Comparison of ENCODE assay signal across 29 cellular contexts in genomic region chrY:16136576-16137298, GRCh38.
"Had no signal": no experiment of that assay in that cellular context is flagged by ENCODE, and none has a peak within 500 bp of the region (broad histone marks: within the 10 kb centered on the region; RNA-seq: fewer than 3 reads in every experiment).

No MANE protein-coding gene starts in this region.

- H3K27me3 ChIP-seq: colonic mucosa, dorsolateral prefrontal cortex had no signal

- ATAC-seq: activated T-helper 17 cell treated with anti-CD3 and anti-CD28 coated beads, Interleukin-2, amount 50 U/mL, for 72 hours; esophagus mucosa; T-helper 17 cell had no signal

- H3K4me1 Mint-ChIP-seq: activated CD4-positive, alpha-beta memory T cell treated with anti-CD3 and anti-CD28 coated beads, Interleukin-2, amount 10 ng/mL, durations not matched to agents 7 days and 5 days; activated CD4-positive, alpha-beta T cell treated with anti-CD3 and anti-CD28 coated beads, Interleukin-2, amount 10 ng/mL, durations not matched to agents 7 days and 5 days; activated T-helper 17 cell treated with anti-CD3 and anti-CD28 coated beads, Interleukin-2, amount 50 U/mL, for 72 hours; endodermal cell; T-helper 17 cell had no signal

- H3K4me3 Mint-ChIP-seq: activated CD4-positive, alpha-beta memory T cell treated with anti-CD3 and anti-CD28 coated beads, Interleukin-2, amount 10 ng/mL, durations not matched to agents 7 days and 5 days; activated CD4-positive, alpha-beta T cell treated with anti-CD3 and anti-CD28 coated beads, Interleukin-2, amount 10 ng/mL, durations not matched to agents 7 days and 5 days; activated naive CD8-positive, alpha-beta T cell; activated T-cell treated with anti-CD3 and anti-CD28 coated beads, Interleukin-2, amount 50 U/mL, for 24 hours; activated T-helper 17 cell treated with anti-CD3 and anti-CD28 coated beads, Interleukin-2, amount 50 U/mL, for 72 hours; dendritic cell treated with granulocyte-macrophage colony-stimulating factor and Interleukin-4, amounts not matched to agents 40 ng/mL and 50 ng/mL, for 4 days; endodermal cell; T-helper 17 cell; T-helper 2 cell treated with Interferon-gamma antibody and Interleukin-4, amounts not matched to agents 5 μg/mL and 100 μg/mL, for 36 hours had no signal

- H3K4me1 ChIP-seq: colonic mucosa had no signal

- H3K4me3 ChIP-seq: colonic mucosa, dorsolateral prefrontal cortex had no signal

- DNase-seq: activated CD4-positive, alpha-beta memory T cell treated with anti-CD3 and anti-CD28 coated beads, Interleukin-2, amount 10 ng/mL, durations not matched to agents 7 days and 5 days; activated CD4-positive, alpha-beta T cell treated with anti-CD3 and anti-CD28 coated beads for 1 hour; activated CD4-positive, alpha-beta T cell treated with anti-CD3 and anti-CD28 coated beads for 4 hours; activated CD4-positive, alpha-beta T cell treated with anti-CD3 and anti-CD28 coated beads, Interleukin-2, amount 10 ng/mL, durations not matched to agents 7 days and 5 days; activated CD4-positive, alpha-beta T cell treated with anti-CD3 and anti-CD28 coated beads, Interleukin-2, amount 50 U/mL, for 4 hours; activated CD8-positive, alpha-beta memory T cell treated with anti-CD3 and anti-CD28 coated beads, Interleukin-2, amount 50 U/mL, for 48 hours; activated effector memory CD4-positive, alpha-beta T cell treated with Interleukin-2 at 50 U/mL for 16 hours; activated gamma-delta T cell treated with Interleukin-2 at 50 U/mL for 16 hours; activated naive CD4-positive, alpha-beta T cell treated with anti-CD3 and anti-CD28 coated beads, Interleukin-2, amount 50 U/mL, for 16 hours; activated naive CD4-positive, alpha-beta T cell treated with Interleukin-2 at 50 U/mL for 16 hours; activated T-cell treated with anti-CD3 and anti-CD28 coated beads for 4 hours; activated T-cell treated with anti-CD3 and anti-CD28 coated beads, Interleukin-2, amount 50 U/mL, for 24 hours; amniotic stem cell; anterior cingulate cortex; caudate nucleus; colonic mucosa; dorsolateral prefrontal cortex; effector memory CD4-positive, alpha-beta T cell; endodermal cell; foreskin fibroblast; head of caudate nucleus; T-helper 1 cell; T-helper 17 cell; T1000 had no signal

- H3K9me3 Mint-ChIP-seq: activated CD4-positive, alpha-beta memory T cell treated with anti-CD3 and anti-CD28 coated beads, Interleukin-2, amount 10 ng/mL, durations not matched to agents 7 days and 5 days; activated CD4-positive, alpha-beta T cell treated with anti-CD3 and anti-CD28 coated beads, Interleukin-2, amount 10 ng/mL, durations not matched to agents 7 days and 5 days; activated T-cell treated with anti-CD3 and anti-CD28 coated beads, Interleukin-2, amount 50 U/mL, for 24 hours; endodermal cell had no signal

- H3K36me3 ChIP-seq: colonic mucosa had no signal

- H3K36me3 Mint-ChIP-seq: activated naive CD8-positive, alpha-beta T cell had no signal

- H3K27me3 Mint-ChIP-seq: activated CD4-positive, alpha-beta memory T cell treated with anti-CD3 and anti-CD28 coated beads, Interleukin-2, amount 10 ng/mL, durations not matched to agents 7 days and 5 days; activated CD4-positive, alpha-beta T cell treated with anti-CD3 and anti-CD28 coated beads, Interleukin-2, amount 10 ng/mL, durations not matched to agents 7 days and 5 days; activated naive CD8-positive, alpha-beta T cell; activated T-cell treated with anti-CD3 and anti-CD28 coated beads, Interleukin-2, amount 50 U/mL, for 24 hours; activated T-helper 17 cell treated with anti-CD3 and anti-CD28 coated beads, Interleukin-2, amount 50 U/mL, for 72 hours; dendritic cell treated with granulocyte-macrophage colony-stimulating factor and Interleukin-4, amounts not matched to agents 40 ng/mL and 50 ng/mL, for 4 days; T-helper 17 cell had no signal

- H3K9me3 ChIP-seq: colonic mucosa had no signal

- H3K27ac ChIP-seq: colonic mucosa, dorsolateral prefrontal cortex had no signal

- H3K27ac Mint-ChIP-seq: activated CD4-positive, alpha-beta memory T cell treated with anti-CD3 and anti-CD28 coated beads, Interleukin-2, amount 10 ng/mL, durations not matched to agents 7 days and 5 days; activated CD4-positive, alpha-beta T cell treated with anti-CD3 and anti-CD28 coated beads, Interleukin-2, amount 10 ng/mL, durations not matched to agents 7 days and 5 days; activated naive CD8-positive, alpha-beta T cell; activated T-cell treated with anti-CD3 and anti-CD28 coated beads, Interleukin-2, amount 50 U/mL, for 24 hours; activated T-helper 17 cell treated with anti-CD3 and anti-CD28 coated beads, Interleukin-2, amount 50 U/mL, for 72 hours; dendritic cell treated with granulocyte-macrophage colony-stimulating factor and Interleukin-4, amounts not matched to agents 40 ng/mL and 50 ng/mL, for 4 days; endodermal cell; T-helper 17 cell; T-helper 2 cell treated with Interferon-gamma antibody and Interleukin-4, amounts not matched to agents 5 μg/mL and 100 μg/mL, for 36 hours had no signal
